2 cellular contexts compared by ENCODE assay signal in genomic region chr1:203577874-203578464, GRCh38.
TF ChIP-seq lines count a peak whose summit lies in the region.

No MANE protein-coding gene starts in this region.

TF ChIP-seq in HepG2, 621 proteins besides CTCF, POLR2A, EP300 and RAD21 (continued from another document):
- TF ChIP-seq PREB (CRISPR knock-in tag; IDR thresholded peaks at IDR 0.05) (no peak), ZC3H4 (CRISPR knock-in tag; IDR thresholded peaks at IDR 0.05; ENCODE audit: borderline replicate concordance) (no peak), ZMYM4 (CRISPR knock-in tag; IDR thresholded peaks at IDR 0.05) (no peak), MNT (IDR thresholded peaks at IDR 0.05) (0 out of 2 replicates have a peak, but pooled peaks have one; percentile 52)
- TF ChIP-seq, protein P1, sequence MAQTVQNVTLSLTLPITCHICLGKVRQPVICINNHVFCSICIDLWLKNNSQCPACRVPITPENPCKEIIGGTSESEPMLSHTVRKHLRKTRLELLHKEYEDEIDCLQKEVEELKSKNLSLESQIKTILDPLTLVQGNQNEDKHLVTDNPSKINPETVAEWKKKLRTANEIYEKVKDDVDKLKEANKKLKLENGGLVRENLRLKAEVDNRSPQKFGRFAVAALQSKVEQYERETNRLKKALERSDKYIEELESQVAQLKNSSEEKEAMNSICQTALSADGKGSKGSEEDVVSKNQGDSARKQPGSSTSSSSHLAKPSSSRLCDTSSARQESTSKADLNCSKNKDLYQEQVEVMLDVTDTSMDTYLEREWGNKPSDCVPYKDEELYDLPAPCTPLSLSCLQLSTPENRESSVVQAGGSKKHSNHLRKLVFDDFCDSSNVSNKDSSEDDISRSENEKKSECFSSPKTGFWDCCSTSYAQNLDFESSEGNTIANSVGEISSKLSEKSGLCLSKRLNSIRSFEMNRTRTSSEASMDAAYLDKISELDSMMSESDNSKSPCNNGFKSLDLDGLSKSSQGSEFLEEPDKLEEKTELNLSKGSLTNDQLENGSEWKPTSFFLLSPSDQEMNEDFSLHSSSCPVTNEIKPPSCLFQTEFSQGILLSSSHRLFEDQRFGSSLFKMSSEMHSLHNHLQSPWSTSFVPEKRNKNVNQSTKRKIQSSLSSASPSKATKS (CRISPR knock-in tag; IDR thresholded peaks at IDR 0.05): no peak
TF ChIP-seq in HepG2: peak in this region for 1.

TF ChIP-seq in WTC11, 78 proteins besides CTCF, POLR2A, EP300 and RAD21 (continued from another document):
- TF ChIP-seq, protein P2, sequence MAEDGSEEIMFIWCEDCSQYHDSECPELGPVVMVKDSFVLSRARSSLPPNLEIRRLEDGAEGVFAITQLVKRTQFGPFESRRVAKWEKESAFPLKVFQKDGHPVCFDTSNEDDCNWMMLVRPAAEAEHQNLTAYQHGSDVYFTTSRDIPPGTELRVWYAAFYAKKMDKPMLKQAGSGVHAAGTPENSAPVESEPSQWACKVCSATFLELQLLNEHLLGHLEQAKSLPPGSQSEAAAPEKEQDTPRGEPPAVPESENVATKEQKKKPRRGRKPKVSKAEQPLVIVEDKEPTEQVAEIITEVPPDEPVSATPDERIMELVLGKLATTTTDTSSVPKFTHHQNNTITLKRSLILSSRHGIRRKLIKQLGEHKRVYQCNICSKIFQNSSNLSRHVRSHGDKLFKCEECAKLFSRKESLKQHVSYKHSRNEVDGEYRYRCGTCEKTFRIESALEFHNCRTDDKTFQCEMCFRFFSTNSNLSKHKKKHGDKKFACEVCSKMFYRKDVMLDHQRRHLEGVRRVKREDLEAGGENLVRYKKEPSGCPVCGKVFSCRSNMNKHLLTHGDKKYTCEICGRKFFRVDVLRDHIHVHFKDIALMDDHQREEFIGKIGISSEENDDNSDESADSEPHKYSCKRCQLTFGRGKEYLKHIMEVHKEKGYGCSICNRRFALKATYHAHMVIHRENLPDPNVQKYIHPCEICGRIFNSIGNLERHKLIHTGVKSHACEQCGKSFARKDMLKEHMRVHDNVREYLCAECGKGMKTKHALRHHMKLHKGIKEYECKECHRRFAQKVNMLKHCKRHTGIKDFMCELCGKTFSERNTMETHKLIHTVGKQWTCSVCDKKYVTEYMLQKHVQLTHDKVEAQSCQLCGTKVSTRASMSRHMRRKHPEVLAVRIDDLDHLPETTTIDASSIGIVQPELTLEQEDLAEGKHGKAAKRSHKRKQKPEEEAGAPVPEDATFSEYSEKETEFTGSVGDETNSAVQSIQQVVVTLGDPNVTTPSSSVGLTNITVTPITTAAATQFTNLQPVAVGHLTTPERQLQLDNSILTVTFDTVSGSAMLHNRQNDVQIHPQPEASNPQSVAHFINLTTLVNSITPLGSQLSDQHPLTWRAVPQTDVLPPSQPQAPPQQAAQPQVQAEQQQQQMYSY (CRISPR knock-in tag; IDR thresholded peaks at IDR 0.05): peak; percentile 66
TF ChIP-seq in WTC11: peak in this region for 1.
